Comparison of ENCODE assay signal across 3 cellular contexts in the genomic region with DNA sequence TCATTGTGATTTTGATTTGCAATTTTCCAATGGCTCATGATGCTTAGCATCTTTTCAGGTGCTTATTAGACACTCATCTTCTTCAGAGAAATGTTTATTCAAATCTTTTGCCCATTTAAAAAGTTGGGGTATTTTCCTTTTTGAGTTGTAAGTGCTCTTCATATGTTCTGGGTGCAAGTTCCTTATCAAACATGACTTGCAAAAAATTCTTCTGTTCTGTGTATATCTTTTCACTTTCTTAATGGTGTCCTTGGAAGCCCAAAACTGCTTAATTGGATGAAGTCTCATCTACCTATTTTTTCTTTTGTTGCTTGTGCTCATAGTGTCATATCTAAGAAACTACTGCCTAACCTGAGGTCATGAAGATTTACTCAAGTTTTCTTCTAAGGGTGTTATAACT.
TF ChIP-seq lines count a peak whose summit lies in the region.

No MANE protein-coding gene starts in this region.

TF ChIP-seq in HepG2, 621 proteins besides CTCF, POLR2A, EP300 and RAD21 (continued from another document):
- TF ChIP-seq NFE2L2 (IDR thresholded peaks at IDR 0.05; ENCODE audit: low read length): peak; percentile 72

TF ChIP-seq in K562, 482 proteins besides CTCF, POLR2A, EP300 and RAD21 (continued from another document):
- TF ChIP-seq NCOA1 (IDR thresholded peaks at IDR 0.05; ENCODE audit: low read depth) (no peak), HMGN3 (IDR thresholded peaks at IDR 0.05; ENCODE audit: borderline replicate concordance, extremely low read depth, insufficient read length, low read depth, low read length) (no peak), BCL6 (CRISPR knock-in tag; IDR thresholded peaks at IDR 0.05) (no peak), ARID2 (IDR thresholded peaks at IDR 0.05) (no peak), MAFG (tag; conservative IDR thresholded peaks at IDR 0.05) (peak; percentile 75), SIN3A (IDR thresholded peaks at IDR 0.05; ENCODE audit: borderline replicate concordance in 2 of 2, control insufficient read depth in 1 of 2, low read depth in 2 of 2, low read length in 2 of 2) (no peak), MAFF (IDR thresholded peaks at IDR 0.05; ENCODE audit: low read length) (peak; percentile 43; the same call in 1 of the 2 replicates), MAFK (IDR thresholded peaks at IDR 0.05; ENCODE audit: low read length) (peak; percentile 5; the same call in 1 of the 2 replicates), NFE2 (IDR thresholded peaks at IDR 0.05; ENCODE audit: low read depth) (peak; percentile 22), TOE1 (IDR thresholded peaks at IDR 0.05; ENCODE audit: borderline replicate concordance) (no peak), TOE1 (CRISPR knock-in tag; IDR thresholded peaks at IDR 0.05; ENCODE audit: borderline replicate concordance, low read depth) (no peak), NFE2L1 (tag; IDR thresholded peaks at IDR 0.05; ENCODE audit: borderline replicate concordance, low read depth) (peak; percentile 51)

TF ChIP-seq in neural cell, 6 proteins besides CTCF, POLR2A, EP300 and RAD21 (continued from another document):
- TF ChIP-seq, protein P1, sequence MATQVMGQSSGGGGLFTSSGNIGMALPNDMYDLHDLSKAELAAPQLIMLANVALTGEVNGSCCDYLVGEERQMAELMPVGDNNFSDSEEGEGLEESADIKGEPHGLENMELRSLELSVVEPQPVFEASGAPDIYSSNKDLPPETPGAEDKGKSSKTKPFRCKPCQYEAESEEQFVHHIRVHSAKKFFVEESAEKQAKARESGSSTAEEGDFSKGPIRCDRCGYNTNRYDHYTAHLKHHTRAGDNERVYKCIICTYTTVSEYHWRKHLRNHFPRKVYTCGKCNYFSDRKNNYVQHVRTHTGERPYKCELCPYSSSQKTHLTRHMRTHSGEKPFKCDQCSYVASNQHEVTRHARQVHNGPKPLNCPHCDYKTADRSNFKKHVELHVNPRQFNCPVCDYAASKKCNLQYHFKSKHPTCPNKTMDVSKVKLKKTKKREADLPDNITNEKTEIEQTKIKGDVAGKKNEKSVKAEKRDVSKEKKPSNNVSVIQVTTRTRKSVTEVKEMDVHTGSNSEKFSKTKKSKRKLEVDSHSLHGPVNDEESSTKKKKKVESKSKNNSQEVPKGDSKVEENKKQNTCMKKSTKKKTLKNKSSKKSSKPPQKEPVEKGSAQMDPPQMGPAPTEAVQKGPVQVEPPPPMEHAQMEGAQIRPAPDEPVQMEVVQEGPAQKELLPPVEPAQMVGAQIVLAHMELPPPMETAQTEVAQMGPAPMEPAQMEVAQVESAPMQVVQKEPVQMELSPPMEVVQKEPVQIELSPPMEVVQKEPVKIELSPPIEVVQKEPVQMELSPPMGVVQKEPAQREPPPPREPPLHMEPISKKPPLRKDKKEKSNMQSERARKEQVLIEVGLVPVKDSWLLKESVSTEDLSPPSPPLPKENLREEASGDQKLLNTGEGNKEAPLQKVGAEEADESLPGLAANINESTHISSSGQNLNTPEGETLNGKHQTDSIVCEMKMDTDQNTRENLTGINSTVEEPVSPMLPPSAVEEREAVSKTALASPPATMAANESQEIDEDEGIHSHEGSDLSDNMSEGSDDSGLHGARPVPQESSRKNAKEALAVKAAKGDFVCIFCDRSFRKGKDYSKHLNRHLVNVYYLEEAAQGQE (IDR thresholded peaks at IDR 0.05; ENCODE audit: borderline replicate concordance): no peak
- TF ChIP-seq POLR2AphosphoS5 (IDR thresholded peaks at IDR 0.05): no peak
- no peak for TF ChIP-seq MXI1 (conservative IDR thresholded peaks at IDR 0.05; ENCODE audit: poor library complexity, severe bottlenecking)
- TF ChIP-seq TAF1 (IDR thresholded peaks at IDR 0.05; ENCODE audit: low read depth): no peak
- TF ChIP-seq SMC3 (conservative IDR thresholded peaks at IDR 0.05; ENCODE audit: poor library complexity): no peak
TF ChIP-seq in neural cell: peak in this region for 0.
